17 cellular contexts compared by ENCODE assay signal in genomic region chr3:34077796-34078195, GRCh38.
DNase-seq lines count a peak whose midpoint lies in the region; ATAC-seq and TF ChIP-seq lines count a peak whose summit lies in the region.
"Had no signal": no experiment of that assay in that cellular context is flagged by ENCODE, and none has a peak within 500 bp of the region (broad histone marks: within the 10 kb centered on the region; RNA-seq: fewer than 3 reads in every experiment).

No MANE protein-coding gene starts in this region.

- no peaks in the 10 kb centered on the region for H3K36me3 Mint-ChIP-seq in natural killer cell treated with Interleukin-12 subunit alpha and Interleukin-12 subunit beta and Interleukin-15 and Interleukin-18, amount 100 ng/mL, for 72 hours
- H3K36me3 Mint-ChIP-seq: natural killer cell had no signal

- H2AFZ ChIP-seq in Karpas-422 (ENCODE audit: low read length), result peak overlapping the region; percentile 26; the same call in 1 of the 2 replicates

- H3K27ac ChIP-seq in Karpas-422 (ENCODE audit: low read length), result peak overlapping the region; percentile 73
- H3K27ac ChIP-seq in upper lobe of left lung, result no peak overlapping the region
- H3K27ac ChIP-seq: breast epithelium, esophagus muscularis mucosa, HL-60 had no signal

- H3K27me3 Mint-ChIP-seq in natural killer cell treated with Interleukin-12 subunit alpha and Interleukin-12 subunit beta and Interleukin-15 and Interleukin-18, amount 100 ng/mL, for 72 hours, result peaks cover 0 to 4% of the 10 kb centered on the region in 2 donors
- H3K27me3 Mint-ChIP-seq: stimulated activated naive CD8-positive, alpha-beta T cell treated with anti-CD3 and anti-CD28 coated beads, Interleukin-15, Interleukin-2, amounts not matched to agents 100 ng/mL and 50 ng/mL, for 24 hours had no signal

- no peaks in the 10 kb centered on the region for H3K9me2 ChIP-seq in Karpas-422 (replicated peaks; ENCODE audit: insufficient read depth, low read length)

- peak overlapping the region; percentile 38 for H3K9ac ChIP-seq in Karpas-422 (ENCODE audit: low read length)

- H3K36me3 ChIP-seq in Karpas-422 (ENCODE audit: insufficient read depth, low read length) (no peaks in the 10 kb centered on the region), upper lobe of left lung (no peaks in the 10 kb centered on the region), BE2C (no peaks in the 10 kb centered on the region)
- H3K36me3 ChIP-seq: breast epithelium, esophagus muscularis mucosa had no signal

- no peak for TF ChIP-seq EP300 in upper lobe of left lung (IDR thresholded peaks at IDR 0.05)

- H3K4me3 Mint-ChIP-seq in natural killer cell treated with Interleukin-12 subunit alpha and Interleukin-12 subunit beta and Interleukin-15 and Interleukin-18, amount 100 ng/mL, for 72 hours, result no peak overlapping the region
- H3K4me3 Mint-ChIP-seq: natural killer cell; stimulated activated naive CD8-positive, alpha-beta T cell treated with anti-CD3 and anti-CD28 coated beads, Interleukin-15, Interleukin-2, amounts not matched to agents 100 ng/mL and 50 ng/mL, for 24 hours had no signal

- ATAC-seq in GM19025 (IDR thresholded peaks at IDR 0.05; ENCODE audit: low read depth, unreplicated experiment), result peak; percentile 75
- ATAC-seq in HG02759 (IDR thresholded peaks at IDR 0.05; ENCODE audit: unreplicated experiment), result peak; percentile 90
- ATAC-seq in upper lobe of left lung (ENCODE audit: low FRiP score in 2 of 2), result no peak
- ATAC-seq in natural killer cell treated with Interleukin-12 subunit alpha and Interleukin-12 subunit beta and Interleukin-15 and Interleukin-18, amount 100 ng/mL, for 72 hours, result no peak
- no peak for ATAC-seq in HG03139 (IDR thresholded peaks at IDR 0.05; ENCODE audit: unreplicated experiment)
- ATAC-seq: natural killer cell had no signal

- H3K79me2 ChIP-seq in Karpas-422 (ENCODE audit: low read length), result no peaks in the 10 kb centered on the region

- TF ChIP-seq CTCF in upper lobe of left lung (IDR thresholded peaks at IDR 0.05) (no peak), BE2C (IDR thresholded peaks at IDR 0.05; ENCODE audit: low read depth, low read length) (no peak)

- 81 to 87% methylated on average over 11 of the region's 11 CpGs for WGBS in upper lobe of left lung, 2 donors

- H3K27ac Mint-ChIP-seq in natural killer cell treated with Interleukin-12 subunit alpha and Interleukin-12 subunit beta and Interleukin-15 and Interleukin-18, amount 100 ng/mL, for 72 hours, result no peak overlapping the region
- H3K27ac Mint-ChIP-seq: natural killer cell; stimulated activated naive CD8-positive, alpha-beta T cell treated with anti-CD3 and anti-CD28 coated beads, Interleukin-15, Interleukin-2, amounts not matched to agents 100 ng/mL and 50 ng/mL, for 24 hours had no signal

- DNase-seq in Karpas-422 (peak; percentile 68), retina (peak; percentile 83), upper lobe of left lung (no peak), BE2C (no peak)
- DNase-seq in natural killer cell treated with Interleukin-12 subunit alpha and Interleukin-12 subunit beta and Interleukin-15 and Interleukin-18, amount 100 ng/mL, for 72 hours (ENCODE audit: low spot score), result no peak
- DNase-seq: activated T-cell treated with anti-CD3 and anti-CD28 coated beads for 4 hours; natural killer cell; NK-92 treated with Interleukin-12 subunit alpha and Interleukin-12 subunit beta, amount 100 ng/mL, for 24 hours; stimulated activated CD4-positive, alpha-beta T cell treated with anti-CD3 and anti-CD28 coated beads, Interleukin-15, amount 100 ng/mL, for 24 hours; T1000 had no signal

- H3K9me3 ChIP-seq in Karpas-422 (ENCODE audit: low read length) (no peaks in the 10 kb centered on the region), upper lobe of left lung (no peaks in the 10 kb centered on the region), BE2C (no peaks in the 10 kb centered on the region)
- H3K9me3 ChIP-seq: esophagus muscularis mucosa had no signal

- H3K4me1 Mint-ChIP-seq in natural killer cell treated with Interleukin-12 subunit alpha and Interleukin-12 subunit beta and Interleukin-15 and Interleukin-18, amount 100 ng/mL, for 72 hours (ENCODE audit: low read depth in 2 of 2), result no peaks in the 10 kb centered on the region
- H3K4me1 Mint-ChIP-seq: natural killer cell had no signal

- H4K20me1 ChIP-seq in Karpas-422 (ENCODE audit: insufficient read depth, low read depth, low read length), result no peaks in the 10 kb centered on the region

- H3K9me3 Mint-ChIP-seq in natural killer cell treated with Interleukin-12 subunit alpha and Interleukin-12 subunit beta and Interleukin-15 and Interleukin-18, amount 100 ng/mL, for 72 hours, result no peaks in the 10 kb centered on the region
- H3K9me3 Mint-ChIP-seq: natural killer cell; stimulated activated naive CD8-positive, alpha-beta T cell treated with anti-CD3 and anti-CD28 coated beads, Interleukin-15, Interleukin-2, amounts not matched to agents 100 ng/mL and 50 ng/mL, for 24 hours had no signal

- H3K4me1 ChIP-seq in Karpas-422 (ENCODE audit: low read length), result peaks cover 55% of the 10 kb centered on the region
- H3K4me1 ChIP-seq in upper lobe of left lung, result no peaks in the 10 kb centered on the region
- no peaks in the 10 kb centered on the region for H3K4me1 ChIP-seq in BE2C
- H3K4me1 ChIP-seq: breast epithelium, esophagus muscularis mucosa had no signal

- peak overlapping the region; percentile 67 for H3K4me2 ChIP-seq in Karpas-422 (ENCODE audit: low read depth, low read length, poor library complexity, severe bottlenecking)

- no peaks in the 10 kb centered on the region for H3K27me3 ChIP-seq in Karpas-422 (ENCODE audit: low read length)
- H3K27me3 ChIP-seq in upper lobe of left lung, result no peaks in the 10 kb centered on the region
- H3K27me3 ChIP-seq in BE2C, result no peaks in the 10 kb centered on the region
- H3K27me3 ChIP-seq: breast epithelium, esophagus muscularis mucosa had no signal

- TF ChIP-seq POLR2A in upper lobe of left lung (IDR thresholded peaks at IDR 0.05), result no peak

- H3K4me3 ChIP-seq in Karpas-422 (ENCODE audit: low read length) (peak overlapping the region; percentile 48; the same call in 1 of the 2 replicates), upper lobe of left lung (no peak overlapping the region), BE2C (ENCODE audit: low read depth, low read length) (no peak overlapping the region)
- H3K4me3 ChIP-seq: breast epithelium, esophagus muscularis mucosa had no signal

Comparison
In these comparisons a context has a peak if more than half of its experiments do, and no peak if none do; other contexts are left out.
1. ATAC-seq: peak in GM19025 (single experiment) and HG02759 (single experiment); none in upper lobe of left lung (0 of 2), natural killer cell treated with Interleukin-12 subunit alpha and Interleukin-12 subunit beta and Interleukin-15 and Interleukin-18, amount 100 ng/mL, for 72 hours (0 of 2) and HG03139 (single experiment).
2. DNase-seq: peak in Karpas-422 (single experiment) and retina (single experiment); none in upper lobe of left lung (0 of 2), natural killer cell treated with Interleukin-12 subunit alpha and Interleukin-12 subunit beta and Interleukin-15 and Interleukin-18, amount 100 ng/mL, for 72 hours (single experiment) and BE2C (single experiment).